In genomic region chr10:105969884-105970377, GRCh38 we compare ENCODE assay signal across 23 cellular contexts.
"Had no signal": no experiment of that assay in that cellular context is flagged by ENCODE, and none has a peak within 500 bp of the region (broad histone marks: within the 10 kb centered on the region; RNA-seq: fewer than 3 reads in every experiment).

No MANE protein-coding gene starts in this region.

- H3K4me1 Mint-ChIP-seq: stimulated activated effector memory CD8-positive, alpha-beta T cell treated with anti-CD3 and anti-CD28 coated beads, Interleukin-12 subunit alpha, Interleukin-12 subunit beta, amount 100 ng/mL, for 72 hours; stimulated activated naive CD8-positive, alpha-beta T cell treated with anti-CD3 and anti-CD28 coated beads, Interleukin-15, amount 100 ng/mL, for 72 hours had no signal

- H3K4me1 ChIP-seq: adrenal gland, ascending aorta, left lung, parathyroid adenoma had no signal

- H3K9me3 ChIP-seq: adrenal gland, ascending aorta, left lung, right lobe of liver, tibial nerve had no signal

- DNase-seq: activated CD4-positive, alpha-beta T cell treated with anti-CD3 and anti-CD28 coated beads for 1 hour; activated naive CD4-positive, alpha-beta T cell; activated T-cell treated with anti-CD3 and anti-CD28 coated beads, Interleukin-2, amount 50 U/mL, for 1 hour; adrenal gland; central memory CD4-positive, alpha-beta T cell; dermis blood vessel endothelial cell; effector CD8-positive, alpha-beta T cell; erythroblast; foreskin fibroblast; kidney; left lung; nucleus accumbens; right lobe of liver; stimulated activated CD4-positive, alpha-beta T cell treated with anti-CD3 and anti-CD28 coated beads, Interleukin-1b, Interleukin-23, amount 100 ng/mL, for 48 hours; stimulated activated naive CD8-positive, alpha-beta T cell treated with anti-CD3 and anti-CD28 coated beads, Interleukin-15, amount 100 ng/mL, for 72 hours had no signal

- H3K36me3 ChIP-seq: adrenal gland, ascending aorta, left lung, right lobe of liver, tibial nerve had no signal

- ATAC-seq: left lung; natural killer cell treated with Interleukin-12 subunit alpha and Interleukin-12 subunit beta and Interleukin-15 and Interleukin-18, amount 100 ng/mL, for 72 hours; right lobe of liver; stimulated activated effector memory CD8-positive, alpha-beta T cell treated with anti-CD3 and anti-CD28 coated beads, Interleukin-12 subunit alpha, Interleukin-12 subunit beta, amount 100 ng/mL, for 72 hours; stimulated activated naive CD8-positive, alpha-beta T cell treated with anti-CD3 and anti-CD28 coated beads, Interleukin-15, amount 100 ng/mL, for 72 hours had no signal

- H3K27ac ChIP-seq: adrenal gland, ascending aorta, left lung, parathyroid adenoma, right lobe of liver, skin epidermis, tibial nerve had no signal

- H3K4me3 Mint-ChIP-seq: activated naive CD8-positive, alpha-beta T cell; natural killer cell treated with Interleukin-12 subunit alpha and Interleukin-12 subunit beta and Interleukin-15 and Interleukin-18, amount 100 ng/mL, for 72 hours; stimulated activated effector memory CD8-positive, alpha-beta T cell treated with anti-CD3 and anti-CD28 coated beads, Interleukin-12 subunit alpha, Interleukin-12 subunit beta, amount 100 ng/mL, for 72 hours; stimulated activated naive CD8-positive, alpha-beta T cell treated with anti-CD3 and anti-CD28 coated beads, Interleukin-15, amount 100 ng/mL, for 72 hours had no signal

- H3K9me3 Mint-ChIP-seq: activated T-helper 2 cell treated with anti-CD3 and anti-CD28 coated beads, Interferon-gamma antibody, Interleukin-2, Interleukin-4, amounts not matched to agents 10 μg/mL and 5 μg/mL and 100 μg/mL, durations not matched to agents 14 hours and 24 hours and 36 hours; stimulated activated naive CD8-positive, alpha-beta T cell treated with anti-CD3 and anti-CD28 coated beads, Interleukin-15, amount 100 ng/mL, for 72 hours had no signal

- H3K27me3 Mint-ChIP-seq: natural killer cell treated with Interleukin-12 subunit alpha and Interleukin-12 subunit beta and Interleukin-15 and Interleukin-18, amount 100 ng/mL, for 72 hours; stimulated activated naive CD8-positive, alpha-beta T cell treated with anti-CD3 and anti-CD28 coated beads, Interleukin-15, amount 100 ng/mL, for 72 hours had no signal

- H3K27me3 ChIP-seq: adrenal gland, ascending aorta, left lung, right lobe of liver, tibial nerve had no signal

- H3K36me3 Mint-ChIP-seq: activated naive CD8-positive, alpha-beta T cell; natural killer cell treated with Interleukin-12 subunit alpha and Interleukin-12 subunit beta and Interleukin-15 and Interleukin-18, amount 100 ng/mL, for 72 hours; stimulated activated effector memory CD8-positive, alpha-beta T cell treated with anti-CD3 and anti-CD28 coated beads, Interleukin-12 subunit alpha, Interleukin-12 subunit beta, amount 100 ng/mL, for 72 hours had no signal

- H3K27ac Mint-ChIP-seq: activated naive CD8-positive, alpha-beta T cell; activated T-helper 2 cell treated with anti-CD3 and anti-CD28 coated beads, Interferon-gamma antibody, Interleukin-2, Interleukin-4, amounts not matched to agents 10 μg/mL and 5 μg/mL and 100 μg/mL, durations not matched to agents 14 hours and 24 hours and 36 hours; natural killer cell treated with Interleukin-12 subunit alpha and Interleukin-12 subunit beta and Interleukin-15 and Interleukin-18, amount 100 ng/mL, for 72 hours; stimulated activated effector memory CD8-positive, alpha-beta T cell treated with anti-CD3 and anti-CD28 coated beads, Interleukin-12 subunit alpha, Interleukin-12 subunit beta, amount 100 ng/mL, for 72 hours; stimulated activated naive CD8-positive, alpha-beta T cell treated with anti-CD3 and anti-CD28 coated beads, Interleukin-15, amount 100 ng/mL, for 72 hours had no signal

- H3K4me3 ChIP-seq: adrenal gland, ascending aorta, left lung, right lobe of liver, skin epidermis, tibial nerve had no signal
